ENCODE assay signal across 26 cellular contexts in genomic region chrX:42752730-42753129, GRCh38. TPM values are rescaled to one million over a fixed set of nuclear protein-coding genes. Genes with fewer than 3 reads are reported as not detected.
"Had no signal": no experiment of that assay in that cellular context is flagged by ENCODE, and none has a peak within 500 bp of the region (broad histone marks: within the 10 kb centered on the region; RNA-seq: fewer than 3 reads in every experiment).

No MANE protein-coding gene starts in this region.

- H3K27ac Mint-ChIP-seq: activated B cell treated with CpG ODN at 0.5 μM for 24 hours; activated CD4-positive, alpha-beta memory T cell treated with anti-CD3 and anti-CD28 coated beads, Interleukin-2, amount 10 ng/mL, durations not matched to agents 7 days and 5 days; activated CD8-positive, alpha-beta memory T cell treated with anti-CD3 and anti-CD28 coated beads, Interleukin-2, amount 10 ng/mL, durations not matched to agents 7 days and 5 days; activated naive CD8-positive, alpha-beta T cell treated with anti-CD3 and anti-CD28 coated beads for 36 hours; memory B cell; stimulated activated naive CD8-positive, alpha-beta T cell treated with anti-CD3 and anti-CD28 coated beads, Interleukin-15, amount 100 ng/mL, for 72 hours had no signal

- H3K4me3 ChIP-seq: body of pancreas, dorsolateral prefrontal cortex, prostate gland had no signal

- DNase-seq: activated B cell treated with CpG ODN at 0.5 μM for 24 hours; activated CD4-positive, alpha-beta memory T cell treated with anti-CD3 and anti-CD28 coated beads, Interleukin-2, amount 10 ng/mL, durations not matched to agents 7 days and 5 days; activated CD4-positive, alpha-beta T cell treated with anti-CD3 and anti-CD28 coated beads for 4 hours; activated CD8-positive, alpha-beta memory T cell treated with anti-CD3 and anti-CD28 coated beads, Interleukin-2, amount 10 ng/mL, durations not matched to agents 7 days and 5 days; activated naive CD8-positive, alpha-beta T cell treated with anti-CD3 and anti-CD28 coated beads for 36 hours; amniotic stem cell; body of pancreas; dorsolateral prefrontal cortex; left ventricle myocardium superior; small intestine; stimulated activated CD4-positive, alpha-beta T cell treated with anti-CD3 and anti-CD28 coated beads, Interleukin-4, amount 100 ng/mL, for 1 hour; stimulated activated naive CD8-positive, alpha-beta T cell treated with anti-CD3 and anti-CD28 coated beads, Interleukin-15, amount 100 ng/mL, for 72 hours; T-helper 1 cell; T-helper 9 cell; trophoblast cell had no signal

- H3K4me1 Mint-ChIP-seq: activated CD4-positive, alpha-beta memory T cell treated with anti-CD3 and anti-CD28 coated beads, Interleukin-2, amount 10 ng/mL, durations not matched to agents 7 days and 5 days; activated CD8-positive, alpha-beta memory T cell treated with anti-CD3 and anti-CD28 coated beads, Interleukin-2, amount 10 ng/mL, durations not matched to agents 7 days and 5 days; neural crest cell; stimulated activated naive CD8-positive, alpha-beta T cell treated with anti-CD3 and anti-CD28 coated beads, Interleukin-15, amount 100 ng/mL, for 72 hours had no signal

- H3K4me3 Mint-ChIP-seq: activated B cell treated with CpG ODN at 0.5 μM for 24 hours; activated CD4-positive, alpha-beta memory T cell treated with anti-CD3 and anti-CD28 coated beads, Interleukin-2, amount 10 ng/mL, durations not matched to agents 7 days and 5 days; activated CD8-positive, alpha-beta memory T cell treated with anti-CD3 and anti-CD28 coated beads, Interleukin-2, amount 10 ng/mL, durations not matched to agents 7 days and 5 days; activated naive CD8-positive, alpha-beta T cell treated with anti-CD3 and anti-CD28 coated beads for 36 hours; memory B cell; neural crest cell; stimulated activated naive CD8-positive, alpha-beta T cell treated with anti-CD3 and anti-CD28 coated beads, Interleukin-15, amount 100 ng/mL, for 72 hours had no signal

- ATAC-seq: activated CD8-positive, alpha-beta memory T cell treated with anti-CD3 and anti-CD28 coated beads, Interleukin-2, amount 10 ng/mL, durations not matched to agents 7 days and 5 days; body of pancreas; left ventricle myocardium superior; stimulated activated naive CD8-positive, alpha-beta T cell treated with anti-CD3 and anti-CD28 coated beads, Interleukin-15, amount 100 ng/mL, for 72 hours had no signal

- H3K27me3 Mint-ChIP-seq: activated B cell treated with CpG ODN at 0.5 μM for 24 hours; activated CD4-positive, alpha-beta memory T cell treated with anti-CD3 and anti-CD28 coated beads, Interleukin-2, amount 10 ng/mL, durations not matched to agents 7 days and 5 days; activated CD8-positive, alpha-beta memory T cell treated with anti-CD3 and anti-CD28 coated beads, Interleukin-2, amount 10 ng/mL, durations not matched to agents 7 days and 5 days; activated naive CD8-positive, alpha-beta T cell treated with anti-CD3 and anti-CD28 coated beads for 36 hours; memory B cell; stimulated activated naive CD8-positive, alpha-beta T cell treated with anti-CD3 and anti-CD28 coated beads, Interleukin-15, amount 100 ng/mL, for 72 hours had no signal

- H3K9me3 ChIP-seq: body of pancreas, prostate gland had no signal

- H3K9me3 Mint-ChIP-seq: activated naive CD8-positive, alpha-beta T cell treated with anti-CD3 and anti-CD28 coated beads for 36 hours; memory B cell had no signal

- H3K27ac ChIP-seq: body of pancreas, dorsolateral prefrontal cortex, epithelial cell of prostate, prostate gland had no signal

- H3K4me1 ChIP-seq: body of pancreas, prostate gland had no signal

- H3K36me3 ChIP-seq: prostate gland had no signal

- H3K36me3 Mint-ChIP-seq: activated CD8-positive, alpha-beta memory T cell treated with anti-CD3 and anti-CD28 coated beads, Interleukin-2, amount 10 ng/mL, durations not matched to agents 7 days and 5 days; activated naive CD8-positive, alpha-beta T cell treated with anti-CD3 and anti-CD28 coated beads for 36 hours had no signal

- FAIRE-seq: colon, frontal cortex, small intestine had no signal

- H3K27me3 ChIP-seq: body of pancreas had no signal

RNA-seq across cellular contexts. Expression of gene PPP1R2C, which starts 25.2 kb away (rescaled TPM):
- total RNA-seq: activated B cell treated with CpG ODN at 0.5 μM for 24 hours; activated CD4-positive, alpha-beta memory T cell treated with anti-CD3 and anti-CD28 coated beads, Interleukin-2, amount 10 ng/mL, durations not matched to agents 7 days and 5 days; activated CD8-positive, alpha-beta memory T cell treated with anti-CD3 and anti-CD28 coated beads, Interleukin-2, amount 10 ng/mL, durations not matched to agents 7 days and 5 days; activated naive CD8-positive, alpha-beta T cell treated with anti-CD3 and anti-CD28 coated beads for 36 hours; body of pancreas; cardiac septum; dorsolateral prefrontal cortex; fibroblast of lung; frontal cortex; kidney epithelial cell; left ventricle myocardium superior; neural crest cell; osteocyte; temporal lobe had no signal
- polyA plus RNA-seq: fibroblast of lung, small intestine had no signal
